Comparison of ENCODE assay signal across 1 cellular context in the genomic region with DNA sequence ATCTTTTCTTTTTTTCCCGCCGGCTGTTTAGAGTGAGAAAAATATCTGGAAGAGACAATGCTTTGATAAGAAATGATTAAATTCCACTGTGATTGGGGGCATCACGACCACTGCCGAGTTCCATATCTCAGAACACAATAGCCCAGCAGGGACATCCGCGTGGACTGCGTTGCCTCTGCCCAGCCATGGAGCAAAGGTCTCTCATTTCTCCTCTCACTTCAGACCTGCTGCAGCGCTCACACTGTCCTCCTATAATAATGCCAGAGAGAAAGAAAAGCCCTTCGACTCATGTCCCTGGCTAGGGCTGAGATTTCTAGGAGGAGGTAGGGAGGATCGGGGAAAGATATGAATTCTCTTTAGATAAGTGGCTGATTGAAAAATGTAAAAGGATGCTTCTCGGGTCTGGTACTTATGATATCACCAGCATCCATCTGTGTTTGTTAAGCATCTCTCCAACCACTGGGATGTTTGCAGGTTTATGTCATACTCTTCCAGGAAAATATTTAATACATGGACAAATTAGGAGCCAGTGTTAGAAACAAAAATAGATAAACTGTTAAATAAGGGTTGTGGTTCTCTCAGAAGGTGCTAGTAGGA.
TF ChIP-seq lines count a peak whose summit lies in the region.

No MANE protein-coding gene starts in this region.

TF ChIP-seq in endothelial cell of umbilical vein, 7 proteins besides CTCF, POLR2A, EP300 and RAD21 (continued from another document):
- TF ChIP-seq POLR2AphosphoS5 (IDR thresholded peaks at IDR 0.05; ENCODE audit: insufficient read depth, low read depth, low read length) = no peak
